In the genomic region with DNA sequence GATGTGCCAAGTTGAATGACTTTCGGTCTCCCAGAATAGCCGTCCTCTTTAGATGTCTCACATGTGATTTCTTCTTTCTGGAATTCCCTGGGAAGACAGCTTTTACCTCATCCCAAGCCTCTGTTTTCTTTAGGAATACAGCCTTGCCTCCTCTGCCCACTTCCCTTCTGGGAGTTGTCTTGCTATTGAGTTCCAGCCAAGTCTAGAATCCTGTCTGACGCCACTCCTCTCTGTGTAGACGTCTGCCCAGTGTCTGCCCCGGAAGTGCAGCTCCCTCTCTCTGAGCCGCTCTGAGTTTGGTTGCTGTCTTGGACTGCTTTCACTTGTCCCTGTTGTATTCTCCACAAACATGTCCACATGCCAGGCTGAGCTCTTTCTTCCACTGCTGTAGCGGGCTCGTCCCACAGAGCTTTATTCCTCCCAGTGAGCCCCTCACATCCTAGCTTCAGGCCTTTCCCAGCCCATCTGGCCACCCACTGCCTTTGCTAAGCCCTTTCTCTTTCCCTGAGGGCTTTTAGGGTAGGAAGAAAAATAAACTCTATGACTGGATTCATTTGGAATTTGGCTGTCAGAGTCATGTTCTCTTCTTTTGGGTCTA, we compare ENCODE assay signal across 8 cellular contexts. TPM values are rescaled to one million over a fixed set of nuclear protein-coding genes. Genes with fewer than 3 reads are reported as not detected.
DNase-seq lines count a peak whose midpoint lies in the region; TF ChIP-seq lines count a peak whose summit lies in the region.

No MANE protein-coding gene starts in this region.

- TF ChIP-seq CTCF in left ventricle myocardium inferior (IDR thresholded peaks at IDR 0.05; ENCODE audit: borderline replicate concordance), result no peak

- DNase-seq in GM04503 (ENCODE audit: low read depth), result peak; percentile 86
- DNase-seq in amniotic stem cell (lab: John Stamatoyannopoulos, UW), result peak; percentile 96
- DNase-seq in left ventricle myocardium inferior, result peak; percentile 55
- peak; percentile 93 for DNase-seq in skeletal muscle cell (ENCODE audit: low read depth)
- no peak for DNase-seq in HUDEP-2 (lab: John Stamatoyannopoulos, UW; ENCODE audit: unreplicated experiment in 76 of 76)
- DNase-seq in activated naive CD4-positive, alpha-beta T cell treated with anti-CD3 and anti-CD28 coated beads, Interleukin-2, amount 50 U/mL, for 16 hours, result no peak
- no peak for DNase-seq in activated T-helper 2 cell treated with anti-CD3 and anti-CD28 coated beads, Interferon-gamma antibody, Interleukin-2, Interleukin-4, amounts not matched to agents 10 μg/mL and 5 μg/mL and 100 μg/mL, durations not matched to agents 14 hours and 24 hours and 36 hours (ENCODE audit: low spot score)
- DNase-seq in NCI-H1436 (lab: John Stamatoyannopoulos, UW), result no peak

- intact Hi-C loops in left ventricle myocardium inferior (cut with micrococcal nuclease), result no loop called here
- intact Hi-C loops in activated T-helper 2 cell treated with anti-CD3 and anti-CD28 coated beads, Interferon-gamma antibody, Interleukin-2, Interleukin-4, amounts not matched to agents 10 μg/mL and 5 μg/mL and 100 μg/mL, durations not matched to agents 14 hours and 24 hours and 36 hours (cut with micrococcal nuclease), result no loop called here

- H3K4me1 ChIP-seq in left ventricle myocardium inferior, result peaks cover 24% of the 10 kb centered on the region

- H3K4me3 ChIP-seq in left ventricle myocardium inferior, result peak overlapping the region; percentile 46
- H3K4me3 ChIP-seq in skeletal muscle cell (ENCODE audit: low read depth, low read length), result peak overlapping the region; percentile 14

- H3K27me3 Mint-ChIP-seq in activated T-helper 2 cell treated with anti-CD3 and anti-CD28 coated beads, Interferon-gamma antibody, Interleukin-2, Interleukin-4, amounts not matched to agents 10 μg/mL and 5 μg/mL and 100 μg/mL, durations not matched to agents 14 hours and 24 hours and 36 hours (ENCODE audit: low read depth), result peaks cover 17% of the 10 kb centered on the region

- no peaks in the 10 kb centered on the region for H3K4me1 Mint-ChIP-seq in activated T-helper 2 cell treated with anti-CD3 and anti-CD28 coated beads, Interferon-gamma antibody, Interleukin-2, Interleukin-4, amounts not matched to agents 10 μg/mL and 5 μg/mL and 100 μg/mL, durations not matched to agents 14 hours and 24 hours and 36 hours (ENCODE audit: low read depth)

- H3K27me3 ChIP-seq in left ventricle myocardium inferior (ENCODE audit: low read depth), result no peaks in the 10 kb centered on the region

- no peak overlapping the region for H3K27ac Mint-ChIP-seq in activated T-helper 2 cell treated with anti-CD3 and anti-CD28 coated beads, Interferon-gamma antibody, Interleukin-2, Interleukin-4, amounts not matched to agents 10 μg/mL and 5 μg/mL and 100 μg/mL, durations not matched to agents 14 hours and 24 hours and 36 hours

- H3K9me3 Mint-ChIP-seq in activated T-helper 2 cell treated with anti-CD3 and anti-CD28 coated beads, Interferon-gamma antibody, Interleukin-2, Interleukin-4, amounts not matched to agents 10 μg/mL and 5 μg/mL and 100 μg/mL, durations not matched to agents 14 hours and 24 hours and 36 hours, result no peaks in the 10 kb centered on the region

- H3K9me3 ChIP-seq in left ventricle myocardium inferior (replicated peaks), result peaks cover 11% of the 10 kb centered on the region

- H3K4me3 Mint-ChIP-seq in activated T-helper 2 cell treated with anti-CD3 and anti-CD28 coated beads, Interferon-gamma antibody, Interleukin-2, Interleukin-4, amounts not matched to agents 10 μg/mL and 5 μg/mL and 100 μg/mL, durations not matched to agents 14 hours and 24 hours and 36 hours (ENCODE audit: low read depth), result no peak overlapping the region

- H3K36me3 Mint-ChIP-seq in activated T-helper 2 cell treated with anti-CD3 and anti-CD28 coated beads, Interferon-gamma antibody, Interleukin-2, Interleukin-4, amounts not matched to agents 10 μg/mL and 5 μg/mL and 100 μg/mL, durations not matched to agents 14 hours and 24 hours and 36 hours (ENCODE audit: low read depth), result no peaks in the 10 kb centered on the region

- no peaks in the 10 kb centered on the region for H3K36me3 ChIP-seq in left ventricle myocardium inferior

- peak overlapping the region; percentile 88 for H3K27ac ChIP-seq in left ventricle myocardium inferior (replicated peaks)

RNA-seq across cellular contexts. Expression of gene IGFBP7, which starts 9.0 kb away (rescaled TPM):
- total RNA-seq in left ventricle myocardium inferior, result 698 TPM
- total RNA-seq in activated T-helper 2 cell treated with anti-CD3 and anti-CD28 coated beads, Interferon-gamma antibody, Interleukin-2, Interleukin-4, amounts not matched to agents 10 μg/mL and 5 μg/mL and 100 μg/mL, durations not matched to agents 14 hours and 24 hours and 36 hours, result not detected in 2 replicates

Comparison
In these comparisons a context has a peak if more than half of its experiments do, and no peak if none do; other contexts are left out.
1. DNase-seq: peak in GM04503 (single experiment), amniotic stem cell (single experiment), left ventricle myocardium inferior (single experiment) and skeletal muscle cell (single experiment); none in HUDEP-2 (0 of 76), activated naive CD4-positive, alpha-beta T cell treated with anti-CD3 and anti-CD28 coated beads, Interleukin-2, amount 50 U/mL, for 16 hours (single experiment), activated T-helper 2 cell treated with anti-CD3 and anti-CD28 coated beads, Interferon-gamma antibody, Interleukin-2, Interleukin-4, amounts not matched to agents 10 μg/mL and 5 μg/mL and 100 μg/mL, durations not matched to agents 14 hours and 24 hours and 36 hours (single experiment) and NCI-H1436 (single experiment).
2. RNA of gene IGFBP7, which starts 9.0 kb away (total RNA-seq): 698 TPM in left ventricle myocardium inferior (single experiment); not detected in activated T-helper 2 cell treated with anti-CD3 and anti-CD28 coated beads, Interferon-gamma antibody, Interleukin-2, Interleukin-4, amounts not matched to agents 10 μg/mL and 5 μg/mL and 100 μg/mL, durations not matched to agents 14 hours and 24 hours and 36 hours; every median in the first group is over 100 times any median in the second.